8 cellular contexts compared by ENCODE assay signal in the genomic region with DNA sequence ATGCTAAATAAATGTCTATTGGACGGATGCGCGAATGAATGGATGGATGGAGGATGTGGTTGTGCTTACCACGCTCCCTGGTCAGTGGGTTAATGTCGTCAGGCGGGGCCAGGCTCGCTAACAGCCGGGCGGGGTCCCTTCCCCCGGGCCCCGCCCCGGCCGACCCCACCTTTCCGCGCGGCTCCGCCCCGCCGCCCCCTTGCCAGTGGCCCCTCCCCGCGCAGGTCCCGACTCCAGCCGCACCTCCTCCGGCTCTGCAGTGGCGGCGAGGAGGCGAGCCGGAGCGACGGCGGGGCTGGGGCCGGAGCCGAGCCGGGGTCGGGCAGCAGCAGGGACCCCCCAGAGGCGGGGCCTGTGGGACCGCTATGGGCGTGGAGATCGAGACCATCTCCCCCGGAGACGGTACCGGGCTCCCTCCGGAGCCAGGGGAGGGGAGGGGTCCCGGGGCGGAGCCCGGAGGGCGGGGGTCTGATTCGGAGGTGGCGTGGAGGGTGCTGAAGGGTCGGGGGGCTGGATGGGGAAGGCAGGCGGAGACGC. TPM values are rescaled to one million over a fixed set of nuclear protein-coding genes. Genes with fewer than 3 reads are reported as not detected.
DNase-seq lines count a peak whose midpoint lies in the region; ATAC-seq and TF ChIP-seq lines count a peak whose summit lies in the region.

A gene (plus strand): TSS at position 257 of the 537 bp plus-strand sequence. CDS start 109 bp downstream, at position 366.

- H3K9me3 ChIP-seq in HAP-1 = no peaks in the 10 kb centered on the region
- H3K9me3 ChIP-seq in NT2/D1 (ENCODE audit: insufficient read depth, low read length) = no peaks in the 10 kb centered on the region

- H3K27me3 ChIP-seq in HAP-1 (ENCODE audit: low read depth) (no peaks in the 10 kb centered on the region), NT2/D1 (ENCODE audit: insufficient read depth, insufficient read length) (peaks cover 11% of the 10 kb centered on the region)

- peak; percentile 66 for ATAC-seq in omental fat pad (ENCODE audit: low FRiP score)
- no peak for ATAC-seq in HG03457 (IDR thresholded peaks at IDR 0.05; ENCODE audit: unreplicated experiment)

- in situ Hi-C loops in ACHN (cut with HindIII; ENCODE audit: low pct_ligation_motif_present, low pct_unique_long_range_greater_than_20kb, low sequenced_read_pairs) = no loop called here
- in situ Hi-C loops in HAP-1 (cut with MboI; ENCODE audit: low sequenced_read_pairs) = no loop called here

- peak within 1 kb of the TSS; percentile 74 for H3K4me3 ChIP-seq in HAP-1
- H3K4me3 ChIP-seq in NT2/D1 (ENCODE audit: insufficient read length, low read depth) = peak within 1 kb of the TSS; percentile 67

- H3K4me1 ChIP-seq in HAP-1 (peaks cover 15% of the 10 kb centered on the region), NT2/D1 (ENCODE audit: insufficient read depth, insufficient read length) (peaks cover 2% of the 10 kb centered on the region)

- H3K9ac ChIP-seq in NT2/D1 (ENCODE audit: insufficient read length, low read depth) = peak within 1 kb of the TSS; percentile 82

- H3K36me3 ChIP-seq in HAP-1 (replicated peaks) = no peaks in the 10 kb centered on the region
- H3K36me3 ChIP-seq in NT2/D1 (ENCODE audit: insufficient read depth, insufficient read length, low read length) = peaks cover 4% of the 10 kb centered on the region

- no peak for TF ChIP-seq CTCF in omental fat pad (IDR thresholded peaks at IDR 0.05)

- DNase-seq in ACHN (peak; percentile 67), HAP-1 (ENCODE audit: low spot score in 2 of 2) (peak; percentile 85 to 94), NT2/D1 (ENCODE audit: low read depth, low spot score) (no peak), activated gamma-delta T cell (lab: John Stamatoyannopoulos, UW) (peak; percentile 56), germinal center (ENCODE audit: low spot score) (peak; percentile 53), omental fat pad (ENCODE audit: low spot score) (no peak), ureter (ENCODE audit: low spot score) (peak; percentile 58)

RNA-seq across cellular contexts. Expression of the gene that starts here (rescaled TPM):
- total RNA-seq in omental fat pad (1 to 10 TPM; 4.5 to 9.6 (median 5.4) TPM), ureter (4.1 TPM)

Comparison
In these comparisons a context has a peak if more than half of its experiments do, and no peak if none do; other contexts are left out.
1. DNase-seq: peak in ACHN (single experiment), HAP-1 (2 of 2), activated gamma-delta T cell (single experiment), germinal center (single experiment) and ureter (single experiment); none in NT2/D1 (single experiment) and omental fat pad (single experiment).